9 cellular contexts compared by ENCODE assay signal in genomic region chr1:1208713-1209433, GRCh38. TPM values are rescaled to one million over a fixed set of nuclear protein-coding genes. Genes with fewer than 3 reads are reported as not detected.
DNase-seq lines count a peak whose midpoint lies in the region; ATAC-seq, FAIRE-seq and TF ChIP-seq lines count a peak whose summit lies in the region.
"Had no signal": no experiment of that assay in that cellular context is flagged by ENCODE, and none has a peak within 500 bp of the region (broad histone marks: within the 10 kb centered on the region; RNA-seq: fewer than 3 reads in every experiment).

No MANE protein-coding gene starts in this region.

- no peaks in the 10 kb centered on the region for H3K27me3 ChIP-seq in CD4-positive, alpha-beta memory T cell (ENCODE audit: insufficient read depth, low read length)
- H3K27me3 ChIP-seq in small intestine (ENCODE audit: control insufficient read depth in 2 of 2, insufficient read depth in 2 of 2, low read length in 2 of 2): peaks cover 0 to 10% of the 10 kb centered on the region in 2 donors

- peak overlapping the region; percentile 76 to 94 (median 85) for H3K4me3 Mint-ChIP-seq in CD4-positive, alpha-beta memory T cell
- H3K4me3 Mint-ChIP-seq in naive thymus-derived CD8-positive, alpha-beta T cell: peak overlapping the region; percentile 59 to 89 (median 82)

- intact Hi-C loops in CD4-positive, alpha-beta memory T cell (cut with micrococcal nuclease): loop anchor here (5.0 kb wide), 1 partner anchor 52 kb away; no protein-coding TSS in a partner anchor

- peaks cover 0 to 1% of the 10 kb centered on the region in 2 donors for H3K36me3 Mint-ChIP-seq in CD4-positive, alpha-beta memory T cell
- no peaks in the 10 kb centered on the region for H3K36me3 Mint-ChIP-seq in naive thymus-derived CD8-positive, alpha-beta T cell

- H3K9me3 Mint-ChIP-seq in CD4-positive, alpha-beta memory T cell: no peaks in the 10 kb centered on the region
- no peaks in the 10 kb centered on the region for H3K9me3 Mint-ChIP-seq in naive thymus-derived CD8-positive, alpha-beta T cell

- peaks cover 66% of the 10 kb centered on the region for H3K4me1 ChIP-seq in CD4-positive, alpha-beta memory T cell (ENCODE audit: insufficient read depth, low read length)
- H3K4me1 ChIP-seq in small intestine (ENCODE audit: control insufficient read depth in 2 of 2, insufficient read depth in 1 of 2, low read depth in 1 of 2, low read length in 1 of 2): peaks cover 0 to 5% of the 10 kb centered on the region in 2 donors

- H3K27ac ChIP-seq in CD4-positive, alpha-beta memory T cell (ENCODE audit: low read depth, low read length): peak overlapping the region; percentile 84
- peak overlapping the region in 1 of 2 donors; percentile 82 for H3K27ac ChIP-seq in small intestine (ENCODE audit: low read depth in 1 of 2, low read length in 1 of 2)

- no peak for FAIRE-seq in small intestine (lab: Jason Lieb, UNC)

- ATAC-seq in naive thymus-derived CD8-positive, alpha-beta T cell: peak; percentile 27 to 51

- CTCF ChIA-PET in CD4-positive, alpha-beta memory T cell (lab: Charles Lee; ENCODE audit: partially characterized antibody): interaction anchor here (1.0 kb wide), 1 partner anchor 87 kb away, joined by 4 read pairs; no protein-coding TSS in a partner anchor
- CTCF ChIA-PET in HEK293T (lab: Yijun Ruan, JAX): no interaction called here

- H3K9me3 ChIP-seq in CD4-positive, alpha-beta memory T cell (ENCODE audit: control insufficient read depth in 1 of 2, low read length in 2 of 2): no peaks in the 10 kb centered on the region
- no peaks in the 10 kb centered on the region for H3K9me3 ChIP-seq in small intestine (ENCODE audit: control insufficient read depth, low read depth)

- POLR2A ChIA-PET in CD4-positive, alpha-beta memory T cell (lab: Charles Lee; ENCODE audit: partially characterized antibody): interaction anchor here (1.2 to 5.0 kb wide), 7 partner anchors 8 to 166 kb away, joined by 3 to 38 read pairs (median 5); partner anchors contain the start of genes AURKAIP1, B3GALT6 and SDF4
- POLR2A ChIA-PET in naive thymus-derived CD8-positive, alpha-beta T cell (lab: Charles Lee): no interaction called here
- POLR2A ChIA-PET in HEK293T (lab: Yijun Ruan, JAX): no interaction called here

- 37 to 49% (median 38%) methylated on average over 33 to 38 of the region's 38 CpGs for WGBS in small intestine, 3 donors

- H3K4me3 ChIP-seq in CD4-positive, alpha-beta memory T cell (ENCODE audit: low read length in 2 of 2): peak overlapping the region in 1 of 2 donors; percentile 52
- H3K4me3 ChIP-seq in small intestine (ENCODE audit: low read depth in 1 of 2, low read length in 2 of 2): peak overlapping the region in 1 of 2 donors; percentile 15

- H3K36me3 ChIP-seq in CD4-positive, alpha-beta memory T cell (ENCODE audit: insufficient read depth, low read length): no peaks in the 10 kb centered on the region
- H3K36me3 ChIP-seq in small intestine (ENCODE audit: control insufficient read depth in 2 of 2, insufficient read depth in 2 of 2, low read length in 2 of 2): no peaks in the 10 kb centered on the region

- peak overlapping the region; percentile 92 to 98 (median 96) for H3K27ac Mint-ChIP-seq in CD4-positive, alpha-beta memory T cell
- H3K27ac Mint-ChIP-seq in naive thymus-derived CD8-positive, alpha-beta T cell: peak overlapping the region in 9 of 10 donors; percentile 22 to 89 (median 75)

- H3K27me3 Mint-ChIP-seq in CD4-positive, alpha-beta memory T cell: no peaks in the 10 kb centered on the region
- H3K27me3 Mint-ChIP-seq in naive thymus-derived CD8-positive, alpha-beta T cell: peaks cover 0 to 8% (median 0%) of the 10 kb centered on the region in 5 donors

- peak in 4 of 5 donors; percentile 49 to 73 (median 55) for DNase-seq in CD4-positive, alpha-beta memory T cell
- DNase-seq in NAMALWA (ENCODE audit: low spot score) (peak; percentile 56), GOT3 (lab: John Stamatoyannopoulos, UW) (no peak), NCI-H128 (lab: John Stamatoyannopoulos, UW; ENCODE audit: unreplicated experiment) (no peak), small intestine (no peak), HEK293T (ENCODE audit: extremely low spot score) (no peak)
- DNase-seq in activated effector memory CD4-positive, alpha-beta T cell treated with Interleukin-2 at 50 U/mL for 16 hours: peak; percentile 37
- DNase-seq in naive thymus-derived CD8-positive, alpha-beta T cell: peak in 5 of 10 donors; percentile 20 to 68 (median 36)

- peaks cover 9 to 37% (median 21%) of the 10 kb centered on the region in 4 donors for H3K4me1 Mint-ChIP-seq in CD4-positive, alpha-beta memory T cell
- peaks cover 5 to 28% (median 23%) of the 10 kb centered on the region in 4 donors for H3K4me1 Mint-ChIP-seq in naive thymus-derived CD8-positive, alpha-beta T cell

TF ChIP-seq in HEK293T, 16 proteins besides CTCF, POLR2A, EP300 and RAD21:
- TF ChIP-seq FOXA1 (IDR thresholded peaks at IDR 0.05) (no peak), L3MBTL2 (conservative IDR thresholded peaks at IDR 0.05) (no peak), HDGF (IDR thresholded peaks at IDR 0.05; ENCODE audit: borderline replicate concordance) (no peak)

RNA-seq across cellular contexts. Expression of gene TNFRSF18, which starts 2.5 kb away (rescaled TPM):
- total RNA-seq in CD4-positive, alpha-beta memory T cell: 1 to 10 TPM; 8.0 to 8.6 TPM
- polyA plus RNA-seq in CD4-positive, alpha-beta memory T cell: 10 to 100 TPM; 22.1 to 27.1 TPM
- 1 to 10 TPM; 1.5 to 1.6 TPM for total RNA-seq in naive thymus-derived CD8-positive, alpha-beta T cell
- polyA plus RNA-seq in naive thymus-derived CD8-positive, alpha-beta T cell: 1 to 10 TPM in 1 of 3 donors, not detected in 2; 2.3 TPM
- polyA plus RNA-seq in small intestine: 1 to 10 TPM in 2 of 3 donors, not detected in 1; 1.8 to 5.9 TPM

RNA-seq across cellular contexts. Expression of gene TNFRSF4, which starts 5.1 kb away (rescaled TPM):
- total RNA-seq in CD4-positive, alpha-beta memory T cell: 10 to 100 TPM; 13.5 to 15.5 TPM
- polyA plus RNA-seq in CD4-positive, alpha-beta memory T cell: 10 to 100 TPM; 63.2 to 75.1 TPM
- total RNA-seq in naive thymus-derived CD8-positive, alpha-beta T cell: under 1 TPM; 0.44 to 0.73 TPM
- under 1 TPM; 0.30 to 0.62 (median 0.30) TPM for polyA plus RNA-seq in naive thymus-derived CD8-positive, alpha-beta T cell
- polyA plus RNA-seq in small intestine: 1 to 10 TPM in 2 of 3 donors, not detected in 1; 3.1 to 3.5 TPM

RNA-seq across cellular contexts. Expression of gene SDF4, which starts 22.9 kb away (rescaled TPM):
- 100 to 1,000 TPM; 125 to 138 TPM for total RNA-seq in CD4-positive, alpha-beta memory T cell
- polyA plus RNA-seq in CD4-positive, alpha-beta memory T cell: 100 to 1,000 TPM in 1 of 2 donors, 10 to 100 TPM in 1; 97.4 to 106 TPM
- total RNA-seq in naive thymus-derived CD8-positive, alpha-beta T cell: 100 to 1,000 TPM; 110 to 115 TPM
- 10 to 100 TPM; 73.8 to 86.3 (median 76.7) TPM for polyA plus RNA-seq in naive thymus-derived CD8-positive, alpha-beta T cell
- 100 to 1,000 TPM in 2 of 3 donors, 10 to 100 TPM in 1; 91.2 to 170 (median 132) TPM for polyA plus RNA-seq in small intestine

RNA-seq across cellular contexts. Expression of gene B3GALT6, which starts 23.2 kb away (rescaled TPM):
- 10 to 100 TPM; 23.0 to 23.7 TPM for total RNA-seq in CD4-positive, alpha-beta memory T cell
- 10 to 100 TPM in 1 of 2 donors, 1 to 10 TPM in 1; 5.4 to 14.4 TPM for polyA plus RNA-seq in CD4-positive, alpha-beta memory T cell
- total RNA-seq in naive thymus-derived CD8-positive, alpha-beta T cell: 10 to 100 TPM; 21.4 to 23.6 TPM
- 10 to 100 TPM in 2 of 3 donors, 1 to 10 TPM in 1; 8.8 to 24.6 (median 14.6) TPM for polyA plus RNA-seq in naive thymus-derived CD8-positive, alpha-beta T cell
- 10 to 100 TPM in 1 of 3 donors, 1 to 10 TPM in 2; 2.7 to 10.2 (median 3.5) TPM for polyA plus RNA-seq in small intestine

RNA-seq across cellular contexts. Expression of gene TTLL10, which starts 35.2 kb away (rescaled TPM):
- not detected for total RNA-seq in CD4-positive, alpha-beta memory T cell
- under 1 TPM; 0.27 to 0.45 TPM for polyA plus RNA-seq in CD4-positive, alpha-beta memory T cell
- not detected for total RNA-seq in naive thymus-derived CD8-positive, alpha-beta T cell
- polyA plus RNA-seq in naive thymus-derived CD8-positive, alpha-beta T cell: not detected
- under 1 TPM in 1 of 3 donors, not detected in 2; 0.36 TPM for polyA plus RNA-seq in small intestine
- total RNA-seq: kidney epithelial cell had no signal

Comparison
In these comparisons a context has a peak if more than half of its experiments do, and no peak if none do; other contexts are left out.
1. DNase-seq: peak in CD4-positive, alpha-beta memory T cell (4 of 5), NAMALWA (single experiment) and activated effector memory CD4-positive, alpha-beta T cell treated with Interleukin-2 at 50 U/mL for 16 hours (single experiment); none in GOT3 (single experiment), NCI-H128 (single experiment), small intestine (single experiment) and HEK293T (single experiment).
2. RNA of gene TNFRSF4, which starts 5.1 kb away (polyA plus RNA-seq): 63.2 to 75.1 TPM in CD4-positive, alpha-beta memory T cell; 3.1 to 3.5 TPM in small intestine and 0.30 to 0.62 TPM in naive thymus-derived CD8-positive, alpha-beta T cell; every median in the first group is over 10 times any median in the second.